ENCODE assay signal across 22 cellular contexts in the genomic region with DNA sequence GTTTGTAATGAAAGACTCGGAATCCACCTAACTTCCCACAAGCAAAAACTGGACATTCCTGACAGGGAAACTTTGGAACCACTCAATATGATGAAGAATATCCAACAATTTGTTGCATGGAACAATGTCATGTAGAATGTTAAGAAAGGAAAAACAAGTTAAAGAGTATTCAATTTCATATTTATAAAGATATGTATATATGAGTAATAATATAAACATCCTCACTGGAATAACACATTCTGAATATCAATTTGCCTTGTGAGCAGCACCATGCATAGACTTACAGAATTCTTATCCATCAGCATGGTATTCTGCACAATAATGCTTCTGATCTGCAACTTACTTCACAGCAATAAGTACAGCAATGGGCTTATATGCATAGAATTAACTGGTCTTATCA.
"Had no signal": no experiment of that assay in that cellular context is flagged by ENCODE, and none has a peak within 500 bp of the region (broad histone marks: within the 10 kb centered on the region; RNA-seq: fewer than 3 reads in every experiment).

No MANE protein-coding gene starts in this region.

- H3K4me1 ChIP-seq: left lung, lower lobe of right lung, pancreas, prostate gland, spleen, tibial nerve, uterus had no signal

- H3K9me3 ChIP-seq: left lung, lower lobe of right lung, pancreas, prostate gland, spleen, tibial nerve, uterus had no signal

- H3K27me3 ChIP-seq: left lung, pancreas, spleen, tibial nerve, uterus had no signal

- H3K4me3 ChIP-seq: left lung, lower lobe of right lung, pancreas, prostate gland, spleen, tibial nerve, uterus had no signal

- DNase-seq: hippocampal formation; kidney; left colon; left lung; lower lobe of right lung; mammary epithelial cell; mesenchymal stem cell; naive thymus-derived CD8-positive, alpha-beta T cell; nucleus accumbens; pancreas; posterior cingulate gyrus; retina; right cardiac atrium; small intestine; spleen; stimulated activated CD4-positive, alpha-beta T cell treated with anti-CD3 and anti-CD28 coated beads, Interleukin-4, amount 100 ng/mL, for 24 hours; stimulated activated naive CD4-positive, alpha-beta T cell; uterus had no signal

- H3K36me3 ChIP-seq: left lung, lower lobe of right lung, pancreas, prostate gland, spleen, tibial nerve, uterus had no signal

- ATAC-seq: left colon; left lung; lower lobe of right lung; naive thymus-derived CD8-positive, alpha-beta T cell; pancreas; right cardiac atrium; sciatic nerve; stimulated activated effector memory CD8-positive, alpha-beta T cell treated with anti-CD3 and anti-CD28 coated beads, Interleukin-12 subunit alpha, Interleukin-12 subunit beta, amount 100 ng/mL, for 72 hours had no signal

- H3K27ac ChIP-seq: left lung, lower lobe of right lung, pancreas, prostate gland, spleen, tibial nerve, uterus had no signal
